16 cellular contexts compared by ENCODE assay signal in the genomic region with DNA sequence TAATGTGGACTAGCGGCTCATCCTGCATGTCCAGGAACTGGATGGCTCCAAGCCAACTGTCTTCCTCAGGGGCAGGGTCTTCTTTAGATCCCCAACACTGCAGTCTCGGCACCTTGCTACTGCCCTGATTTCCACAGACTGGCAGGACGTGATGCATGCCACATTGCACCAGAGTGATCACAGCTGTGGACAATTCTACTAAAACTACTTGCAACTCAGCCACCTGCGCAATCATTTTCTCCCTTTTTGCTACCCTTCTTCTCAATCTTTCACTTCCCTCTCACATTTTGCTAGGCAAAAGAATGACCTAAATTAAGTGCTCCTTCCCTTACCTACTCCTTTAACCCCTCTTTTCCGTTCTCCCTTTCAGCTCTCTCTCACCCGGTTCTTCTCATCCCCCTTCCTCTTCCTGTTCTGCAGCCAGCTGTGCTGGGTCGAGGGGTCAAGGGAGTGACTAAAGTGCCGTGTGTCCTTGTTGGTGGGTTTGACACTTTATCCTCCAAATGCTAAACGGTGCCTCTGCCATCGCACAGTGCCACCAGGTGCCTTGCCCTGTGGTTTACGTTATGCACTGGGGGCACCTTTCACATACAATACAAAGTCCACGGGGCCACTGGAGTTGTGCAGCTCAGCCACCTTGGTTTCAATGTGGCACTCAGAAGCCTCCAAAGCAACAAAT. TPM values are rescaled to one million over a fixed set of nuclear protein-coding genes. Genes with fewer than 3 reads are reported as not detected.
DNase-seq lines count a peak whose midpoint lies in the region; ATAC-seq and TF ChIP-seq lines count a peak whose summit lies in the region.
"Had no signal": no experiment of that assay in that cellular context is flagged by ENCODE, and none has a peak within 500 bp of the region (broad histone marks: within the 10 kb centered on the region; RNA-seq: fewer than 3 reads in every experiment).

No MANE protein-coding gene starts in this region.

- no peak overlapping the region for H3K4me3 ChIP-seq in right atrium auricular region
- no peak overlapping the region for H3K4me3 ChIP-seq in mucosa of descending colon
- H3K4me3 ChIP-seq: adrenal gland, upper lobe of left lung had no signal

- peak overlapping the region; percentile 66 for H3K27ac Mint-ChIP-seq in activated B cell treated with CpG ODN at 0.5 μM for 24 hours
- H3K27ac Mint-ChIP-seq: activated CD4-positive, alpha-beta T cell treated with anti-CD3 and anti-CD28 coated beads, Interleukin-2, amount 10 ng/mL, durations not matched to agents 24 days and 14 days had no signal

- H3K36me3 Mint-ChIP-seq in activated B cell treated with CpG ODN at 0.5 μM for 24 hours (ENCODE audit: low read depth), result no peaks in the 10 kb centered on the region
- H3K36me3 Mint-ChIP-seq: naive thymus-derived CD4-positive, alpha-beta T cell had no signal

- peaks cover 0 to 24% of the 10 kb centered on the region in 2 donors for H3K4me1 ChIP-seq in right atrium auricular region
- peaks cover 37% of the 10 kb centered on the region for H3K4me1 ChIP-seq in mucosa of descending colon (ENCODE audit: low read depth)
- H3K4me1 ChIP-seq: adrenal gland, upper lobe of left lung had no signal

- POLR2A ChIA-PET in activated B cell treated with CpG ODN at 0.5 μM for 24 hours (lab: Charles Lee), result interaction anchor here (0.7 to 2.2 kb wide), 5 partner anchors 9 to 293 kb away, joined by 3 to 24 read pairs (median 3); no protein-coding TSS in a partner anchor

- H3K9me3 ChIP-seq in right atrium auricular region (no peaks in the 10 kb centered on the region), mucosa of descending colon (no peaks in the 10 kb centered on the region)
- H3K9me3 ChIP-seq: adrenal gland, upper lobe of left lung had no signal

- no peaks in the 10 kb centered on the region for H3K27me3 ChIP-seq in right atrium auricular region
- H3K27me3 ChIP-seq: adrenal gland, upper lobe of left lung had no signal

- peaks cover 72% of the 10 kb centered on the region for H3K4me1 Mint-ChIP-seq in activated B cell treated with CpG ODN at 0.5 μM for 24 hours
- H3K4me1 Mint-ChIP-seq: activated CD4-positive, alpha-beta T cell treated with anti-CD3 and anti-CD28 coated beads, Interleukin-2, amount 10 ng/mL, durations not matched to agents 24 days and 14 days had no signal

- H3K4me3 Mint-ChIP-seq in activated B cell treated with CpG ODN at 0.5 μM for 24 hours, result peak overlapping the region; percentile 56
- H3K4me3 Mint-ChIP-seq: activated CD4-positive, alpha-beta T cell treated with anti-CD3 and anti-CD28 coated beads, Interleukin-2, amount 10 ng/mL, durations not matched to agents 24 days and 14 days; naive thymus-derived CD4-positive, alpha-beta T cell had no signal

- H3K27me3 Mint-ChIP-seq in activated B cell treated with CpG ODN at 0.5 μM for 24 hours, result no peaks in the 10 kb centered on the region

- H3K36me3 ChIP-seq in right atrium auricular region (no peaks in the 10 kb centered on the region), mucosa of descending colon (ENCODE audit: low read depth) (no peaks in the 10 kb centered on the region)
- H3K36me3 ChIP-seq: adrenal gland, upper lobe of left lung had no signal

- DNase-seq in right atrium auricular region (ENCODE audit: low spot score) (no peak), left ventricle myocardium superior (no peak), activated B cell treated with CpG ODN at 0.5 μM for 24 hours (peak; percentile 31), mucosa of descending colon (peak in 1 of 3 donors; percentile 60), NCI-H1105 treated with DMSO at 0.1 percent for 48 hours (lab: John Stamatoyannopoulos, UW) (no peak), DMS114 treated with DMSO at 0.1 percent for 48 hours (lab: John Stamatoyannopoulos, UW; ENCODE audit: unreplicated experiment) (no peak)
- no peak for DNase-seq in activated naive CD4-positive, alpha-beta T cell treated with anti-CD3 and anti-CD28 coated beads, Interleukin-2, amount 50 U/mL, for 16 hours
- DNase-seq: activated CD4-positive, alpha-beta T cell treated with anti-CD3 and anti-CD28 coated beads, Interleukin-2, amount 10 ng/mL, durations not matched to agents 24 days and 14 days; H7; naive thymus-derived CD4-positive, alpha-beta T cell; NCI-H1694; NCI-H524 treated with DMSO at 0.1 percent for 48 hours; T-helper 2 cell; upper lobe of left lung had no signal

- H3K9me3 Mint-ChIP-seq in activated B cell treated with CpG ODN at 0.5 μM for 24 hours, result no peaks in the 10 kb centered on the region
- H3K9me3 Mint-ChIP-seq: activated CD4-positive, alpha-beta T cell treated with anti-CD3 and anti-CD28 coated beads, Interleukin-2, amount 10 ng/mL, durations not matched to agents 24 days and 14 days had no signal

- CTCF ChIA-PET in activated B cell treated with CpG ODN at 0.5 μM for 24 hours (lab: Charles Lee), result interaction anchor here (0.8 to 2.2 kb wide), 6 partner anchors 10 to 840 kb away, joined by 3 to 21 read pairs (median 4); a partner anchor contains a TSS

- H3K27ac ChIP-seq in right atrium auricular region, result peak overlapping the region; percentile 62 to 86
- H3K27ac ChIP-seq: adrenal gland, upper lobe of left lung had no signal

- TF ChIP-seq CTCF in right atrium auricular region (IDR thresholded peaks at IDR 0.05) (no peak), activated B cell treated with CpG ODN at 0.5 μM for 24 hours (IDR thresholded peaks at IDR 0.05) (no peak), mucosa of descending colon (IDR thresholded peaks at IDR 0.05) (no peak)

- intact Hi-C loops in left ventricle myocardium superior (cut with micrococcal nuclease), result no loop called here
- intact Hi-C loops in activated B cell treated with CpG ODN at 0.5 μM for 24 hours (cut with micrococcal nuclease), result loop anchor here (1.0 to 2.0 kb wide), 2 partner anchors 9 to 42 kb away; a partner anchor contains a TSS
- intact Hi-C loops in mucosa of descending colon (cut with DNase I, micrococcal nuclease), result no loop called here

- no peak for ATAC-seq in left ventricle myocardium superior
- ATAC-seq in activated B cell treated with CpG ODN at 0.5 μM for 24 hours (ENCODE audit: low read depth), result peak; percentile 77
- ATAC-seq in mucosa of descending colon, result peak; percentile 49
- no peak for ATAC-seq in GM19324 (IDR thresholded peaks at IDR 0.05; ENCODE audit: low FRiP score, unreplicated experiment)
- ATAC-seq: naive thymus-derived CD4-positive, alpha-beta T cell had no signal

RNA-seq across cellular contexts. Expression of a gene that starts 11.5 kb away (rescaled TPM):
- total RNA-seq in right atrium auricular region, result 10 to 100 TPM; 15.1 to 18.4 TPM
- total RNA-seq in left ventricle myocardium superior, result 20.6 TPM
- total RNA-seq in activated B cell treated with CpG ODN at 0.5 μM for 24 hours, result 31.5 and 35.2 TPM in 2 replicates
- 100 to 1,000 TPM; 113 to 241 (median 123) TPM for total RNA-seq in mucosa of descending colon

RNA-seq across cellular contexts. Expression of a gene that starts 42.0 kb away (rescaled TPM):
- 10 to 100 TPM; 42.5 to 45.1 TPM for total RNA-seq in right atrium auricular region
- total RNA-seq in left ventricle myocardium superior, result 90.4 TPM
- total RNA-seq in activated B cell treated with CpG ODN at 0.5 μM for 24 hours, result 232 and 257 TPM in 2 replicates
- total RNA-seq in mucosa of descending colon, result 100 to 1,000 TPM in 2 of 3 donors, 10 to 100 TPM in 1; 75.8 to 135 (median 129) TPM

RNA-seq across cellular contexts. Expression of a gene that starts 44.3 kb away (rescaled TPM):
- total RNA-seq in right atrium auricular region, result 10 to 100 TPM; 67.1 to 97.3 TPM
- 298 TPM for total RNA-seq in left ventricle myocardium superior
- 1.7 and 2.4 TPM in 2 replicates for total RNA-seq in activated B cell treated with CpG ODN at 0.5 μM for 24 hours
- total RNA-seq in mucosa of descending colon, result 1 to 10 TPM; 2.7 to 4.7 (median 3.3) TPM

Comparison
In these comparisons a context has a peak if more than half of its experiments do, and no peak if none do; other contexts are left out.
1. ATAC-seq: peak in activated B cell treated with CpG ODN at 0.5 μM for 24 hours (single experiment) and mucosa of descending colon (single experiment); none in left ventricle myocardium superior (single experiment) and GM19324 (single experiment).
2. RNA of a gene that starts 44.3 kb away (total RNA-seq): 298 TPM in left ventricle myocardium superior (single experiment) and 67.1 to 97.3 TPM in right atrium auricular region; 2.7 to 4.7 TPM in mucosa of descending colon and 1.7 to 2.4 TPM in activated B cell treated with CpG ODN at 0.5 μM for 24 hours; every median in the first group is over 10 times any median in the second.